In the genomic region with DNA sequence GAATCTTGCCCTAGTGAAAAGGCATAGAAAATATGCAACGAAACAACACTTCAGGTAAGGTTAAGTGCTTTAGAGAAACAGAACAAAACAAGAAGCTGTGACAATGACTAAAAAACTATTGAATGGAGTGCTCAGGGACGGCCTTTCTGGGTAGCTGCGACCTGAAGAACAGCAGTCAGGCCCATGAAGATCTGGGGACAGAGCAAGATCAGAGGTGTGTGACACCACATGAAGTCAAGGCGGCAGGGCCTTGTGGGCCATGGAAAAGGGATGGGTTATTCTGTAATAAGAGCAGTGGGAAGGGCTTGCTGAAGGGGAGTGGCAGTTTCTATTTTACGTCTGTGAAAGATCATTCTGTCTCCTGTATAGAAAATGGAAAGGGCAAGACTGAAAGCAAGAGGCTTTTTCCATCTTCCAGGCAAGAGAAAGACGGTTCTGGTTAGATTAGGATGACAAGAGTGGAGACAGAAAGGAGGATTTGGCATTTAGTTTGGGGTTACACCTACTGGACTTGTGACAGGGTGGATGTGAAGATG, we compare ENCODE assay signal across 13 cellular contexts. TPM values are rescaled to one million over a fixed set of nuclear protein-coding genes. Genes with fewer than 3 reads are reported as not detected.
DNase-seq lines count a peak whose midpoint lies in the region; ATAC-seq, FAIRE-seq and TF ChIP-seq lines count a peak whose summit lies in the region.
"Had no signal": no experiment of that assay in that cellular context is flagged by ENCODE, and none has a peak within 500 bp of the region (broad histone marks: within the 10 kb centered on the region; RNA-seq: fewer than 3 reads in every experiment).

No MANE protein-coding gene starts in this region.

- H3K36me3 Mint-ChIP-seq in CD8-positive, alpha-beta memory T cell, result peaks cover 2 to 44% (median 3%) of the 10 kb centered on the region in 3 donors
- peaks cover 4% of the 10 kb centered on the region for H3K36me3 Mint-ChIP-seq in progenitor cell of endocrine pancreas (ENCODE audit: insufficient read depth)

- ATAC-seq in HG03469 (IDR thresholded peaks at IDR 0.05; ENCODE audit: unreplicated experiment) (no peak), HG02759 (IDR thresholded peaks at IDR 0.05; ENCODE audit: unreplicated experiment) (no peak)
- ATAC-seq: left colon had no signal

- CTCF ChIA-PET in CD8-positive, alpha-beta memory T cell (lab: Charles Lee), result interaction anchor here (1.4 to 2.2 kb wide), 2 partner anchors 13 to 37 kb away, joined by 4 to 9 read pairs; no protein-coding TSS in a partner anchor
- CTCF ChIA-PET in H1 (lab: Charles Lee; ENCODE audit: partially characterized antibody), result interaction anchor here (0.6 to 2.3 kb wide), 4 partner anchors 22 to 132 kb away, joined by 3 to 5 read pairs (median 4); no protein-coding TSS in a partner anchor

- H3K27ac ChIP-seq in CD8-positive, alpha-beta memory T cell (ENCODE audit: low read depth, low read length), result no peak overlapping the region
- 0 out of 2 replicates have a peak overlapping the region, but pooled peaks have one; percentile 7 for H3K27ac ChIP-seq in H1 (ENCODE audit: low read depth, low read length)

- H3K4ac ChIP-seq in H1 (replicated peaks; ENCODE audit: insufficient read length, low read depth, low read length), result no peak overlapping the region

- no peak overlapping the region for H3K4me3 ChIP-seq in CD8-positive, alpha-beta memory T cell (ENCODE audit: low read length)
- H3K4me3 ChIP-seq in Loucy (ENCODE audit: low read length, poor library complexity, severe bottlenecking) (peak overlapping the region; percentile 56), H1 (ENCODE audit: extremely low read depth in 1 of 4, insufficient read depth in 2 of 4, low read depth in 3 of 4, low read length in 4 of 4) (no peak overlapping the region)
- H3K4me3 ChIP-seq: colonic mucosa had no signal

- H3K4me1 ChIP-seq in CD8-positive, alpha-beta memory T cell (ENCODE audit: insufficient read depth, low read length), result peaks cover 64% of the 10 kb centered on the region
- H3K4me1 ChIP-seq in Loucy (ENCODE audit: insufficient read depth, low read length, poor library complexity, severe bottlenecking) (peaks cover 60% of the 10 kb centered on the region), H1 (replicated peaks in 1 of 4; ENCODE audit: control insufficient read depth in 3 of 4, insufficient read depth in 4 of 4, low read length in 3 of 4) (peaks cover 3 to 8% (median 5%) of the 10 kb centered on the region in 4 experiments; a peak in 6 of 7 replicates)

- H2AFZ ChIP-seq in Loucy (ENCODE audit: low read length) (no peak overlapping the region), H1 (ENCODE audit: low read length) (no peak overlapping the region)

- no peak overlapping the region for H4K5ac ChIP-seq in H1 (ENCODE audit: insufficient read length, low read depth, low read length)

- H3K9me3 Mint-ChIP-seq in CD8-positive, alpha-beta memory T cell, result no peaks in the 10 kb centered on the region
- no peaks in the 10 kb centered on the region for H3K9me3 Mint-ChIP-seq in progenitor cell of endocrine pancreas (ENCODE audit: low read depth)

- no peak overlapping the region for H2AK5ac ChIP-seq in H1 (ENCODE audit: low read depth, low read length)

- H3K56ac ChIP-seq in H1 (replicated peaks; ENCODE audit: insufficient read length, low read depth, low read length), result no peak overlapping the region

- H2BK120ac ChIP-seq in H1 (replicated peaks; ENCODE audit: low read depth, low read length), result no peak overlapping the region

- no peaks in the 10 kb centered on the region for H3K27me3 ChIP-seq in CD8-positive, alpha-beta memory T cell (ENCODE audit: insufficient read depth, low read length, poor library complexity, severe bottlenecking)
- H3K27me3 ChIP-seq in Loucy (ENCODE audit: insufficient read depth, low read length, poor library complexity, severe bottlenecking), result no peaks in the 10 kb centered on the region
- H3K27me3 ChIP-seq in H1 (replicated peaks in 1 of 4; ENCODE audit: control insufficient read depth in 3 of 4, extremely low read depth in 1 of 4, insufficient read depth in 3 of 4, low read length in 3 of 4), result no peaks in the 10 kb centered on the region
- H3K27me3 ChIP-seq: colonic mucosa had no signal

- H3K23me2 ChIP-seq in H1 (ENCODE audit: low read depth, low read length), result peaks cover 4% of the 10 kb centered on the region

- TF ChIP-seq CTCF in Loucy (conservative IDR thresholded peaks at IDR 0.05; ENCODE audit: low read length) (no peak), H1 (IDR thresholded peaks at IDR 0.05; ENCODE audit: control extremely low read depth in 1 of 3, insufficient read depth in 1 of 3, low read depth in 1 of 3, low read length in 3 of 3) (no peak), progenitor cell of endocrine pancreas (IDR thresholded peaks at IDR 0.05; ENCODE audit: unreplicated experiment) (no peak)

- H3K4me2 ChIP-seq in Loucy (ENCODE audit: low read depth, low read length, poor library complexity, severe bottlenecking), result peak overlapping the region; percentile 72
- H3K4me2 ChIP-seq in H1 (ENCODE audit: insufficient read depth in 1 of 2, low read depth in 2 of 2, low read length in 2 of 2), result no peak overlapping the region

- no peak overlapping the region for H3K18ac ChIP-seq in H1 (ENCODE audit: extremely low read depth, low read length)

- H3K9ac ChIP-seq in Loucy (ENCODE audit: low read depth, low read length, poor library complexity, severe bottlenecking), result no peak overlapping the region
- H3K9ac ChIP-seq in H1 (replicated peaks in 1 of 4; ENCODE audit: extremely low read depth in 1 of 4, low read depth in 3 of 4, low read length in 3 of 4), result no peak overlapping the region

- H4K20me1 ChIP-seq in Loucy (ENCODE audit: insufficient read depth, low read length, poor library complexity, severe bottlenecking) (peaks cover 81% of the 10 kb centered on the region), H1 (replicated peaks in 1 of 2; ENCODE audit: control insufficient read depth in 1 of 2, insufficient read depth in 2 of 2, low read length in 2 of 2) (peaks cover 19 to 28% of the 10 kb centered on the region in 2 experiments)

- 88% methylated on average over 6 of the region's 6 CpGs; no CpG with 5 or more reads in 1 of the 2 experiments for WGBS in H1 (ENCODE audit: extremely low coverage in 1 of 2, insufficient coverage in 1 of 2, insufficient read length in 1 of 2, insufficient replicate concordance in 2 of 2, low coverage in 1 of 2, low lambda C conversion rate in 2 of 2, missing lambda C conversion rate in 1 of 2), 2 experiments

- peaks cover 91% of the 10 kb centered on the region for H3K79me2 ChIP-seq in Loucy (ENCODE audit: insufficient read depth, low read length)
- peaks cover 56 to 96% of the 10 kb centered on the region in 2 experiments for H3K79me2 ChIP-seq in H1 (ENCODE audit: control insufficient read depth in 1 of 2, insufficient read depth in 2 of 2, low read length in 2 of 2)

- H2BK20ac ChIP-seq in H1 (ENCODE audit: low read length), result no peak overlapping the region

- H3K27me3 Mint-ChIP-seq in CD8-positive, alpha-beta memory T cell, result peaks cover 0 to 4% of the 10 kb centered on the region in 2 donors
- H3K27me3 Mint-ChIP-seq in progenitor cell of endocrine pancreas, result no peaks in the 10 kb centered on the region

- peaks cover 16% of the 10 kb centered on the region for H3K79me1 ChIP-seq in H1 (ENCODE audit: low read depth, low read length)

- no peak overlapping the region for H2BK12ac ChIP-seq in H1 (ENCODE audit: low read depth, low read length)

- no peak for FAIRE-seq in H1 (lab: Jason Lieb, UNC)

- DNase-seq in CD8-positive, alpha-beta memory T cell, result no peak
- DNase-seq in H1 (ENCODE audit: low read depth in 1 of 2, low spot score in 2 of 2) (no peak), progenitor cell of endocrine pancreas (ENCODE audit: low spot score, unreplicated experiment) (no peak), NCI-H1436 treated with DMSO at 0.1 percent for 48 hours (lab: John Stamatoyannopoulos, UW) (no peak), cerebellar cortex (ENCODE audit: low spot score) (no peak)
- DNase-seq: activated gamma-delta T cell; colonic mucosa; left colon; nucleus accumbens; stimulated activated CD4-positive, alpha-beta T cell treated with anti-CD3 and anti-CD28 coated beads, Interleukin-2, amount 100 ng/mL, for 24 hours had no signal

- POLR2A ChIA-PET in CD8-positive, alpha-beta memory T cell (lab: Charles Lee), result no interaction called here
- POLR2A ChIA-PET in H1 (lab: Charles Lee; ENCODE audit: partially characterized antibody), result interaction anchor here (0.6 to 1.5 kb wide), 2 partner anchors 8 to 13 kb away, joined by 4 read pairs; no protein-coding TSS in a partner anchor

- H3K14ac ChIP-seq in H1 (ENCODE audit: insufficient read length), result no peak overlapping the region

- no peak for TF ChIP-seq EP300 in H1 (IDR thresholded peaks at IDR 0.05; ENCODE audit: borderline replicate concordance in 1 of 2, low read depth in 2 of 2, low read length in 2 of 2)

- H3K23ac ChIP-seq in H1 (ENCODE audit: insufficient read length), result no peak overlapping the region

- H2BK15ac ChIP-seq in H1 (ENCODE audit: low read length), result no peak overlapping the region

- peak overlapping the region in 6 of 7 donors; percentile 15 to 64 (median 28) for H3K4me3 Mint-ChIP-seq in CD8-positive, alpha-beta memory T cell
- no peak overlapping the region for H3K4me3 Mint-ChIP-seq in progenitor cell of endocrine pancreas (ENCODE audit: low read depth)

- TF ChIP-seq RAD21 in H1 (IDR thresholded peaks at IDR 0.05 in 1 of 2, conservative IDR thresholded peaks at IDR 0.05 in 1 of 2; ENCODE audit: low read depth in 2 of 2, low read length in 2 of 2), result no peak

- TF ChIP-seq POLR2A in H1 (IDR thresholded peaks at IDR 0.05; ENCODE audit: control extremely low read depth in 1 of 2, low read depth in 2 of 2, low read length in 2 of 2), result no peak

- no peak overlapping the region for H4K8ac ChIP-seq in H1 (ENCODE audit: extremely low read depth, insufficient read depth, low read length)

- peaks cover 78 to 88% (median 83%) of the 10 kb centered on the region in 3 donors for H3K4me1 Mint-ChIP-seq in CD8-positive, alpha-beta memory T cell
- peaks cover 47% of the 10 kb centered on the region for H3K4me1 Mint-ChIP-seq in progenitor cell of endocrine pancreas (ENCODE audit: low read depth)

- H3K9me2 ChIP-seq in Loucy (replicated peaks; ENCODE audit: low read depth, low read length), result no peaks in the 10 kb centered on the region

- H3K9me3 ChIP-seq in CD8-positive, alpha-beta memory T cell (ENCODE audit: low read length), result no peaks in the 10 kb centered on the region
- H3K9me3 ChIP-seq in Loucy (ENCODE audit: insufficient read depth, low read depth, low read length), result no peaks in the 10 kb centered on the region
- no peaks in the 10 kb centered on the region for H3K9me3 ChIP-seq in H1 (ENCODE audit: insufficient read depth in 2 of 2, low read depth in 1 of 2, low read length in 1 of 2)
- H3K9me3 ChIP-seq: colonic mucosa had no signal

- H2BK5ac ChIP-seq in H1 (ENCODE audit: low read depth, low read length), result no peak overlapping the region

- H4K91ac ChIP-seq in H1 (replicated peaks; ENCODE audit: insufficient read length, low read length), result no peak overlapping the region

- H3K36me3 ChIP-seq in CD8-positive, alpha-beta memory T cell (ENCODE audit: insufficient read depth, low read length), result peaks cover 7% of the 10 kb centered on the region
- no peaks in the 10 kb centered on the region for H3K36me3 ChIP-seq in Loucy (ENCODE audit: insufficient read depth, low read length)
- peaks cover 0 to 3% (median 0%) of the 10 kb centered on the region in 4 experiments; a peak in 1 of 8 replicates for H3K36me3 ChIP-seq in H1 (ENCODE audit: control insufficient read depth in 2 of 4, insufficient read depth in 4 of 4, low read length in 3 of 4)
- H3K36me3 ChIP-seq: colonic mucosa had no signal

- peaks cover 13% of the 10 kb centered on the region for H3F3A ChIP-seq in Loucy (ENCODE audit: low read depth)

- H3K27ac Mint-ChIP-seq in CD8-positive, alpha-beta memory T cell, result peak overlapping the region; percentile 70 to 99 (median 96)
- H3K27ac Mint-ChIP-seq in progenitor cell of endocrine pancreas, result peak overlapping the region; percentile 63

RNA-seq across cellular contexts. Expression of a gene that starts 5.1 kb away (rescaled TPM):
- 100 to 1,000 TPM; 160 to 183 TPM for total RNA-seq in CD8-positive, alpha-beta memory T cell
- 176 TPM for polyA plus RNA-seq in CD8-positive, alpha-beta memory T cell
- 184 and 185 TPM in 2 replicates for total RNA-seq in H1 (2021; fragmentation: NEBNext Ultra II Directional; extraction: Animal tissue kit (Norgen Biotek cat#: 25700))
- polyA plus RNA-seq in H1 (2011; rRNA removed), result 131 and 141 TPM in 2 replicates
- polyA plus RNA-seq in H1 (2011; cell fraction: cytosol; rRNA removed), result 114 TPM
- polyA plus RNA-seq in H1 (2011; cell fraction: nucleus; rRNA removed), result 64.5 TPM
- 130 to 225 TPM (median 146 TPM) in 4 replicates for polyA plus RNA-seq in H1 (2012, experiment 1 of 2)
- polyA plus RNA-seq in H1 (2012, experiment 2 of 2), result 129 TPM
- polyA plus RNA-seq in H1 (2013, experiment 1 of 2), result 239 TPM
- polyA plus RNA-seq in H1 (2013, experiment 2 of 2), result 238 TPM
- 96.4 and 107 TPM in 2 replicates for polyA minus RNA-seq in H1 (2011; rRNA and poly(A)+ RNA removed)
- polyA minus RNA-seq in H1 (2011; cell fraction: cytosol; rRNA and poly(A)+ RNA removed), result 47.3 TPM
- 89.1 TPM for polyA minus RNA-seq in H1 (2011; cell fraction: nucleus; rRNA and poly(A)+ RNA removed)
- total RNA-seq in progenitor cell of endocrine pancreas, result 150 and 157 TPM in 2 replicates

RNA-seq across cellular contexts. Expression of a gene that starts 45.7 kb away (rescaled TPM):
- total RNA-seq in CD8-positive, alpha-beta memory T cell, result 10 to 100 TPM; 20.2 to 23.6 TPM
- polyA plus RNA-seq in CD8-positive, alpha-beta memory T cell, result 26.9 TPM
- 28.9 and 33.3 TPM in 2 replicates for total RNA-seq in H1 (2021; fragmentation: NEBNext Ultra II Directional; extraction: Animal tissue kit (Norgen Biotek cat#: 25700))
- 75.9 and 82.7 TPM in 2 replicates for polyA plus RNA-seq in H1 (2011; rRNA removed)
- 32.6 TPM for polyA plus RNA-seq in H1 (2011; cell fraction: cytosol; rRNA removed)
- 44.3 TPM for polyA plus RNA-seq in H1 (2011; cell fraction: nucleus; rRNA removed)
- 23.4 to 37.5 TPM (median 32.2 TPM) in 4 replicates for polyA plus RNA-seq in H1 (2012, experiment 1 of 2)
- polyA plus RNA-seq in H1 (2012, experiment 2 of 2), result 31.5 TPM
- polyA plus RNA-seq in H1 (2013, experiment 1 of 2), result 51.2 TPM
- 59.3 TPM for polyA plus RNA-seq in H1 (2013, experiment 2 of 2)
- polyA minus RNA-seq in H1 (2011; rRNA and poly(A)+ RNA removed), result 63.8 and 102 TPM in 2 replicates
- polyA minus RNA-seq in H1 (2011; cell fraction: cytosol; rRNA and poly(A)+ RNA removed), result 37.4 TPM
- polyA minus RNA-seq in H1 (2011; cell fraction: nucleus; rRNA and poly(A)+ RNA removed), result 12.9 TPM
- total RNA-seq in progenitor cell of endocrine pancreas, result 26.0 and 31.0 TPM in 2 replicates
